ENCODE assay signal across 1 cellular context in the genomic region with DNA sequence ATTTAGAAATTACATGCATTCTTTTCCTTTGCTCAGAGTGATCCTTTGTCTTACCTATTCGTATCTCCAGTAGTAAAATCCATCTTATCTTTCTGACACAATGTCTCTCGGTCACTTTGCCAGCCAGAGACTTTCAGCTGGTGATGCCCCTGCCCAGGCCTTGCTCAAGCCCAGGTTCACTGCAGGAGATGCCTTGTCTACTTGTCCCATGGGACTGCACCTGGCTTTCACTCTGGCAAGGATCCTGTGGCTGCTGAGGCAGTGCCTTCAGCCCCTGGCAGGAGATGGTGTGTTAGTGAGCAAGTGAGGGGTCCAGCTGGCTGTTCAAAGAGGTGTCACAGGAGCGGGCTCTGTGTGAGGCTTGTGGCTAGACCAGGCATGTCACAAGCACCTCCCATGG.
TF ChIP-seq lines count a peak whose summit lies in the region.

No MANE protein-coding gene starts in this region.

TF ChIP-seq in H1, 55 proteins besides CTCF, POLR2A, EP300 and RAD21:
- TF ChIP-seq EZH2 (IDR thresholded peaks at IDR 0.05; ENCODE audit: low read depth, low read length, severe bottlenecking) (no peak), RXRA (IDR thresholded peaks at IDR 0.05; ENCODE audit: insufficient read depth, low read depth, low read length) (no peak), CHD1 (IDR thresholded peaks at IDR 0.05; ENCODE audit: low read depth, low read length) (no peak), EGR1 (IDR thresholded peaks at IDR 0.05; ENCODE audit: borderline replicate concordance, low read depth, low read length) (no peak)
- TF ChIP-seq, protein P1, sequence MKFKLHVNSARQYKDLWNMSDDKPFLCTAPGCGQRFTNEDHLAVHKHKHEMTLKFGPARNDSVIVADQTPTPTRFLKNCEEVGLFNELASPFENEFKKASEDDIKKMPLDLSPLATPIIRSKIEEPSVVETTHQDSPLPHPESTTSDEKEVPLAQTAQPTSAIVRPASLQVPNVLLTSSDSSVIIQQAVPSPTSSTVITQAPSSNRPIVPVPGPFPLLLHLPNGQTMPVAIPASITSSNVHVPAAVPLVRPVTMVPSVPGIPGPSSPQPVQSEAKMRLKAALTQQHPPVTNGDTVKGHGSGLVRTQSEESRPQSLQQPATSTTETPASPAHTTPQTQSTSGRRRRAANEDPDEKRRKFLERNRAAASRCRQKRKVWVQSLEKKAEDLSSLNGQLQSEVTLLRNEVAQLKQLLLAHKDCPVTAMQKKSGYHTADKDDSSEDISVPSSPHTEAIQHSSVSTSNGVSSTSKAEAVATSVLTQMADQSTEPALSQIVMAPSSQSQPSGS (IDR thresholded peaks at IDR 0.05; ENCODE audit: low read length), result no peak
